In genomic region chr6:5997420-5998093, GRCh38 we compare ENCODE assay signal across 8 cellular contexts. TPM values are rescaled to one million over a fixed set of nuclear protein-coding genes. Genes with fewer than 3 reads are reported as not detected.
DNase-seq lines count a peak whose midpoint lies in the region; ATAC-seq and TF ChIP-seq lines count a peak whose summit lies in the region.

No MANE protein-coding gene starts in this region.

- no peaks in the 10 kb centered on the region for H3K79me1 ChIP-seq in mesendoderm (ENCODE audit: low read length)

- H3K4ac ChIP-seq in mesendoderm (ENCODE audit: low read depth, low read length) = no peak overlapping the region

- no CpG with 5 or more reads among the region's 23 CpGs for WGBS in mesendoderm (ENCODE audit: extremely low coverage, insufficient coverage, low lambda C conversion rate)

- peak overlapping the region; percentile 9 for H3K9ac ChIP-seq in mesendoderm (ENCODE audit: low read length)

- no peaks in the 10 kb centered on the region for H3K79me2 ChIP-seq in mesendoderm (ENCODE audit: control insufficient read depth, insufficient read depth, low read length)

- DNase-seq in GM12865 (ENCODE audit: low read depth) = peak; percentile 23
- peak; percentile 68 for DNase-seq in NCI-H2227 treated with DMSO at 0.1 percent for 48 hours (lab: John Stamatoyannopoulos, UW)
- DNase-seq in chondrocyte (ENCODE audit: low spot score) = no peak
- peak; percentile 70 for DNase-seq in mesendoderm
- no peak for DNase-seq in middle frontal gyrus (ENCODE audit: extremely low spot score, low spot score)
- DNase-seq in Calu3 = no peak

- H4K8ac ChIP-seq in mesendoderm (ENCODE audit: low read depth, low read length) = no peak overlapping the region

- H3K4me2 ChIP-seq in mesendoderm (ENCODE audit: low read length) = peak overlapping the region; percentile 27

- ATAC-seq in HG02798 (IDR thresholded peaks at IDR 0.05; ENCODE audit: poor library complexity, unreplicated experiment) = no peak
- ATAC-seq in GM21367 (IDR thresholded peaks at IDR 0.05; ENCODE audit: unreplicated experiment) = no peak

- intact Hi-C loops in Calu3 (cut with micrococcal nuclease; ENCODE audit: unreplicated experiment) = no loop called here

- H3K18ac ChIP-seq in mesendoderm (ENCODE audit: low read length) = no peak overlapping the region

- peaks cover 85% of the 10 kb centered on the region for H3K27me3 Mint-ChIP-seq in chondrocyte (ENCODE audit: low read depth)
- H3K27me3 Mint-ChIP-seq in Calu3 (ENCODE audit: unreplicated experiment) = peaks cover 23% of the 10 kb centered on the region

- peak overlapping the region; percentile 38 for H3K56ac ChIP-seq in mesendoderm (ENCODE audit: low read length)

- H3K36me3 Mint-ChIP-seq in chondrocyte (ENCODE audit: low read depth) = peaks cover 12% of the 10 kb centered on the region
- H3K36me3 Mint-ChIP-seq in Calu3 (ENCODE audit: insufficient read depth, unreplicated experiment) = no peaks in the 10 kb centered on the region

- H3K27ac ChIP-seq in mesendoderm (ENCODE audit: low read depth, low read length) = no peak overlapping the region

- CTCF ChIA-PET in Calu3 (lab: Charles Lee) = no interaction called here

- H2BK120ac ChIP-seq in mesendoderm (ENCODE audit: low read depth, low read length) = no peak overlapping the region

- H3K4me1 ChIP-seq in mesendoderm (ENCODE audit: control insufficient read depth, low read depth, low read length) = peaks cover 13% of the 10 kb centered on the region

- no peak overlapping the region for H4K5ac ChIP-seq in mesendoderm (ENCODE audit: low read length)

- H3K4me1 Mint-ChIP-seq in chondrocyte (ENCODE audit: low read depth) (peaks cover 43% of the 10 kb centered on the region), Calu3 (ENCODE audit: low read depth, unreplicated experiment) (no peaks in the 10 kb centered on the region)

- peak overlapping the region; percentile 80 for H3K4me3 Mint-ChIP-seq in chondrocyte (ENCODE audit: unreplicated experiment)
- no peak overlapping the region for H3K4me3 Mint-ChIP-seq in Calu3 (ENCODE audit: low read depth, unreplicated experiment)

- H2AK5ac ChIP-seq in mesendoderm (ENCODE audit: low read length) = no peak overlapping the region

- H3K36me3 ChIP-seq in mesendoderm (ENCODE audit: control insufficient read depth, insufficient read depth, low read length) = no peaks in the 10 kb centered on the region

- H3K9me3 Mint-ChIP-seq in chondrocyte (ENCODE audit: low read depth) (peaks cover 5% of the 10 kb centered on the region), Calu3 (ENCODE audit: low read depth, unreplicated experiment) (peaks cover 14% of the 10 kb centered on the region)

- H2BK15ac ChIP-seq in mesendoderm (replicated peaks; ENCODE audit: low read depth) = no peak overlapping the region

- H2BK5ac ChIP-seq in mesendoderm (ENCODE audit: low read length) = no peak overlapping the region

- H3K27me3 ChIP-seq in mesendoderm (ENCODE audit: insufficient read depth, low read length, poor library complexity) = peaks cover 57% of the 10 kb centered on the region

- H3K4me3 ChIP-seq in GM12865 (ENCODE audit: low read depth, low read length) = peak overlapping the region; percentile 54
- no peak overlapping the region for H3K4me3 ChIP-seq in mesendoderm (ENCODE audit: low read length)

- H3K27ac Mint-ChIP-seq in chondrocyte (ENCODE audit: unreplicated experiment) (peak overlapping the region; percentile 8), Calu3 (ENCODE audit: unreplicated experiment) (no peak overlapping the region)

- BruUV-seq in Calu3 (replicated peaks; lab: Mats Ljungman, UMichigan) = no TSS peak

- TF ChIP-seq CTCF in GM12865 (IDR thresholded peaks at IDR 0.05; ENCODE audit: insufficient read depth, low read depth, low read length, missing control alignments) (no peak), chondrocyte (IDR thresholded peaks at IDR 0.05) (no peak), Calu3 (IDR thresholded peaks at IDR 0.05; ENCODE audit: unreplicated experiment) (no peak)

- no peak overlapping the region for H3K23ac ChIP-seq in mesendoderm (ENCODE audit: low read length)

RNA-seq across cellular contexts. Expression of gene NRN1, which starts 9.2 kb away (rescaled TPM):
- total RNA-seq in chondrocyte (2.5 to 3.1 TPM in 2 of 3 replicates, not detected in the other), Calu3 (2022) (not detected in 2 replicates)
- 0.25 TPM for polyA plus RNA-seq in mesendoderm (2013, experiment 1 of 2)
- 0.25 TPM for polyA plus RNA-seq in mesendoderm (2013, experiment 2 of 2)

Comparison
In these comparisons a context has a peak if more than half of its experiments do, and no peak if none do; other contexts are left out.
1. DNase-seq: peak in GM12865 (single experiment), NCI-H2227 treated with DMSO at 0.1 percent for 48 hours (single experiment) and mesendoderm (single experiment); none in chondrocyte (single experiment), middle frontal gyrus (single experiment) and Calu3 (single experiment).